In the genomic region with DNA sequence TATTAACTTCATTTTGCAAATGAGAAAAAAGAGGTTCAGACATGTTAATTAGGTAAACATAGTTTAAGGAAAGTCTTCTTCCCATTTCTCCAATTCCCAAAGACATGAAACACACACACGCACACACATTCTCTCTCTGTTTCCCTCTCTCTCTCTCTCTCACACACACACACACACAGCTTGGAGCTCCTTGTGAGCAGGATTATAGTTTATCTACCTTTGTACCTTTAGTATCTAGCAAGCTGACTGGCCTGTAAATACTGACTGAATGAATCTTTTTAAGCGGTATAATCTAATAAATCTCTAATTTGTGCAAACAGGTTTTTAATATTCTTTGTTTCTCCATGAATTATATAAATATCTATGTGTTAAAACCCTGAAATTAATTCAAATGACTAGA, we compare ENCODE assay signal across 25 cellular contexts.
"Had no signal": no experiment of that assay in that cellular context is flagged by ENCODE, and none has a peak within 500 bp of the region (broad histone marks: within the 10 kb centered on the region; RNA-seq: fewer than 3 reads in every experiment).

No MANE protein-coding gene starts in this region.

- H3K36me3 Mint-ChIP-seq: naive thymus-derived CD4-positive, alpha-beta T cell had no signal

- H3K27ac ChIP-seq: body of pancreas, cardiac muscle cell, esophagus muscularis mucosa, lower lobe of right lung, neural progenitor cell, right atrium auricular region, upper lobe of right lung had no signal

- H3K9me3 Mint-ChIP-seq: activated CD4-positive, alpha-beta memory T cell treated with anti-CD3 and anti-CD28 coated beads, Interleukin-2, amount 10 ng/mL, durations not matched to agents 7 days and 5 days; activated CD4-positive, alpha-beta T cell treated with anti-CD3 and anti-CD28 coated beads, Interleukin-2, amount 10 ng/mL, durations not matched to agents 24 days and 14 days; activated naive CD4-positive, alpha-beta T cell treated with anti-CD3 and anti-CD28 coated beads for 36 hours; activated T-cell treated with anti-CD3 and anti-CD28 coated beads, Interleukin-2, amount 50 U/mL, for 72 hours; dendritic cell treated with granulocyte-macrophage colony-stimulating factor and Interleukin-4, amounts not matched to agents 40 ng/mL and 50 ng/mL, for 4 days; naive thymus-derived CD4-positive, alpha-beta T cell; neural progenitor cell had no signal

- H3K27ac Mint-ChIP-seq: activated CD4-positive, alpha-beta memory T cell treated with anti-CD3 and anti-CD28 coated beads, Interleukin-2, amount 10 ng/mL, durations not matched to agents 7 days and 5 days; activated CD4-positive, alpha-beta T cell treated with anti-CD3 and anti-CD28 coated beads, Interleukin-2, amount 10 ng/mL, durations not matched to agents 24 days and 14 days; activated naive CD4-positive, alpha-beta T cell treated with anti-CD3 and anti-CD28 coated beads for 36 hours; activated T-cell treated with anti-CD3 and anti-CD28 coated beads, Interleukin-2, amount 50 U/mL, for 72 hours; dendritic cell treated with granulocyte-macrophage colony-stimulating factor and Interleukin-4, amounts not matched to agents 40 ng/mL and 50 ng/mL, for 4 days; naive thymus-derived CD4-positive, alpha-beta T cell; neural progenitor cell had no signal

- H3K4me1 Mint-ChIP-seq: activated CD4-positive, alpha-beta memory T cell treated with anti-CD3 and anti-CD28 coated beads, Interleukin-2, amount 10 ng/mL, durations not matched to agents 7 days and 5 days; neural progenitor cell had no signal

- H3K27me3 ChIP-seq: body of pancreas, cardiac muscle cell, esophagus muscularis mucosa, heart left ventricle, neural progenitor cell, right atrium auricular region, upper lobe of right lung had no signal

- H3K9ac ChIP-seq: neural progenitor cell had no signal

- H3K4me2 ChIP-seq: neural progenitor cell had no signal

- ATAC-seq: activated CD4-positive, CD25-positive, alpha-beta regulatory T cell treated with anti-CD3 and anti-CD28 coated beads, Interleukin-2, amount 50 U/mL, for 24 hours; activated T-cell treated with anti-CD3 and anti-CD28 coated beads, Interleukin-2, amount 50 U/mL, for 72 hours; body of pancreas; heart left ventricle; left colon; lower lobe of right lung; naive thymus-derived CD4-positive, alpha-beta T cell; psoas muscle; stimulated activated naive CD8-positive, alpha-beta T cell treated with anti-CD3 and anti-CD28 coated beads, Interleukin-15, Interleukin-2, amounts not matched to agents 100 U/mL and 50 U/mL, for 24 hours; upper lobe of right lung had no signal

- H3K36me3 ChIP-seq: neural progenitor cell had no signal

- H3K9me3 ChIP-seq: body of pancreas, esophagus muscularis mucosa, heart left ventricle, lower lobe of right lung, psoas muscle, right atrium auricular region, upper lobe of right lung had no signal

- DNase-seq: activated CD4-positive, alpha-beta memory T cell treated with anti-CD3 and anti-CD28 coated beads, Interleukin-2, amount 10 ng/mL, durations not matched to agents 7 days and 5 days; activated CD4-positive, alpha-beta T cell treated with anti-CD3 and anti-CD28 coated beads, Interleukin-2, amount 10 ng/mL, durations not matched to agents 24 days and 14 days; activated effector memory CD4-positive, alpha-beta T cell treated with Interleukin-2 at 50 U/mL for 16 hours; activated naive CD4-positive, alpha-beta T cell treated with anti-CD3 and anti-CD28 coated beads for 36 hours; activated T-cell treated with anti-CD3 and anti-CD28 coated beads, Interleukin-2, amount 50 U/mL, for 72 hours; amygdala; body of pancreas; effector CD8-positive, alpha-beta T cell; heart left ventricle; islet precursor cell; left colon; lower lobe of right lung; mesendoderm; naive thymus-derived CD4-positive, alpha-beta T cell; psoas muscle; stimulated activated CD4-positive, alpha-beta T cell treated with anti-CD3 and anti-CD28 coated beads, Interleukin-12 subunit alpha, Interleukin-12 subunit beta, amount 100 ng/mL, for 4 hours; stimulated activated CD4-positive, alpha-beta T cell treated with anti-CD3 and anti-CD28 coated beads, Interleukin-4, amount 100 ng/mL, for 4 hours; stimulated activated naive CD8-positive, alpha-beta T cell treated with anti-CD3 and anti-CD28 coated beads, Interleukin-15, Interleukin-2, amounts not matched to agents 100 U/mL and 50 U/mL, for 24 hours; upper lobe of right lung had no signal

- H3K27me3 Mint-ChIP-seq: dendritic cell treated with granulocyte-macrophage colony-stimulating factor and Interleukin-4, amounts not matched to agents 40 ng/mL and 50 ng/mL, for 4 days had no signal

- H3K4me3 ChIP-seq: body of pancreas, cardiac muscle cell, esophagus muscularis mucosa, heart left ventricle, lower lobe of right lung, neural progenitor cell, psoas muscle, right atrium auricular region, upper lobe of right lung had no signal

- H3K4me3 Mint-ChIP-seq: activated CD4-positive, alpha-beta memory T cell treated with anti-CD3 and anti-CD28 coated beads, Interleukin-2, amount 10 ng/mL, durations not matched to agents 7 days and 5 days; activated CD4-positive, alpha-beta T cell treated with anti-CD3 and anti-CD28 coated beads, Interleukin-2, amount 10 ng/mL, durations not matched to agents 24 days and 14 days; activated naive CD4-positive, alpha-beta T cell treated with anti-CD3 and anti-CD28 coated beads for 36 hours; activated T-cell treated with anti-CD3 and anti-CD28 coated beads, Interleukin-2, amount 50 U/mL, for 72 hours; dendritic cell treated with granulocyte-macrophage colony-stimulating factor and Interleukin-4, amounts not matched to agents 40 ng/mL and 50 ng/mL, for 4 days; naive thymus-derived CD4-positive, alpha-beta T cell; neural progenitor cell had no signal

- H2AFZ ChIP-seq: neural progenitor cell had no signal
